8 cellular contexts compared by ENCODE assay signal in genomic region chr20:3812259-3812681, GRCh38. TPM values are rescaled to one million over a fixed set of nuclear protein-coding genes. Genes with fewer than 3 reads are reported as not detected.
A peak's percentile ranks its signal among the peaks of the same experiment; 100 is the strongest.
DNase-seq lines count a peak whose midpoint lies in the region; ATAC-seq, FAIRE-seq and TF ChIP-seq lines count a peak whose summit lies in the region.

No MANE protein-coding gene starts in this region.

- H3K27ac Mint-ChIP-seq in activated CD4-positive, alpha-beta T cell treated with anti-CD3 and anti-CD28 coated beads for 36 hours: peak overlapping the region; percentile 96

- H3K36me3 ChIP-seq in adipocyte (ENCODE audit: control insufficient read depth, insufficient read depth, low read length, severe bottlenecking) (no peaks in the 10 kb centered on the region), lower lobe of right lung (no peaks in the 10 kb centered on the region)

- no peaks in the 10 kb centered on the region for H3K27me3 ChIP-seq in adipocyte (replicated peaks; ENCODE audit: control insufficient read depth, insufficient read depth, low read length)
- no peaks in the 10 kb centered on the region for H3K27me3 ChIP-seq in lower lobe of right lung (ENCODE audit: low read depth)

- no peaks in the 10 kb centered on the region for H3K27me3 Mint-ChIP-seq in activated CD4-positive, alpha-beta T cell treated with anti-CD3 and anti-CD28 coated beads for 36 hours

- no peak for ATAC-seq in activated CD4-positive, alpha-beta T cell treated with anti-CD3 and anti-CD28 coated beads for 36 hours
- ATAC-seq in lower lobe of right lung: no peak

- peak overlapping the region; percentile 89 for H3K27ac ChIP-seq in lower lobe of right lung
- H3K27ac ChIP-seq in temporal lobe (ENCODE audit: low read depth, low read length): peak overlapping the region; percentile 100

- no peaks in the 10 kb centered on the region for H3K9me3 Mint-ChIP-seq in activated CD4-positive, alpha-beta T cell treated with anti-CD3 and anti-CD28 coated beads for 36 hours (ENCODE audit: low read depth)

- H3K9me3 ChIP-seq in adipocyte (ENCODE audit: control insufficient read depth, low read length) (no peaks in the 10 kb centered on the region), lower lobe of right lung (no peaks in the 10 kb centered on the region)

- TF ChIP-seq CTCF in lower lobe of right lung (IDR thresholded peaks at IDR 0.05): no peak

- no peak for FAIRE-seq in H54 (lab: Jason Lieb, UNC)

- POLR2A ChIA-PET in activated CD4-positive, alpha-beta T cell treated with anti-CD3 and anti-CD28 coated beads for 36 hours (lab: Charles Lee): interaction anchor here (1.0 kb wide), 1 partner anchor 26 kb away, joined by 5 read pairs; the partner anchor contains the start of gene CENPB

- intact Hi-C loops in activated CD4-positive, alpha-beta T cell treated with anti-CD3 and anti-CD28 coated beads for 36 hours (cut with DNase I, micrococcal nuclease): loop anchor here in 1 of 2 experiments (10.0 kb wide), 1 partner anchor 337 kb away; the partner anchor contains the start of gene ATRN
- intact Hi-C loops in lower lobe of right lung (cut with DNase I): no loop called here

- peaks cover 73% of the 10 kb centered on the region for H3K4me1 Mint-ChIP-seq in activated CD4-positive, alpha-beta T cell treated with anti-CD3 and anti-CD28 coated beads for 36 hours

- H3K36me3 Mint-ChIP-seq in activated CD4-positive, alpha-beta T cell treated with anti-CD3 and anti-CD28 coated beads for 36 hours (ENCODE audit: low read depth): peaks cover under 1% of the 10 kb centered on the region

- CTCF ChIA-PET in activated CD4-positive, alpha-beta T cell treated with anti-CD3 and anti-CD28 coated beads for 36 hours (lab: Charles Lee): interaction anchor here (0.6 to 1.7 kb wide), 4 partner anchors 8 to 45 kb away, joined by 3 to 5 read pairs (median 4); partner anchors contain the start of genes ADISSP, AP5S1 and CDC25B

- no peak for DNase-seq in activated CD4-positive, alpha-beta T cell treated with anti-CD3 and anti-CD28 coated beads for 36 hours
- no peak for DNase-seq in activated CD4-positive, alpha-beta T cell treated with anti-CD3 and anti-CD28 coated beads for 4 hours
- DNase-seq in adipocyte (ENCODE audit: low read depth): no peak
- peak; percentile 39 for DNase-seq in lower lobe of right lung
- no peak for DNase-seq in NCI-H2171 (lab: John Stamatoyannopoulos, UW)
- no peak for DNase-seq in H54 (ENCODE audit: insufficient read length, low spot score)
- DNase-seq in LoVo (ENCODE audit: low spot score): no peak

- H3K4me3 Mint-ChIP-seq in activated CD4-positive, alpha-beta T cell treated with anti-CD3 and anti-CD28 coated beads for 36 hours: peak overlapping the region; percentile 78

- TF ChIP-seq POLR2A in H54 (IDR thresholded peaks at IDR 0.05; ENCODE audit: low read depth, low read length): no peak

- H3K4me1 ChIP-seq in adipocyte (ENCODE audit: control insufficient read depth, insufficient read depth, low read length) (peaks cover 40% of the 10 kb centered on the region), lower lobe of right lung (peaks cover 60% of the 10 kb centered on the region)

- H3K4me3 ChIP-seq in adipocyte (ENCODE audit: low read length): no peak overlapping the region
- no peak overlapping the region for H3K4me3 ChIP-seq in lower lobe of right lung

- peak overlapping the region; percentile 62 for H3K9ac ChIP-seq in adipocyte (ENCODE audit: low read length)

RNA-seq across cellular contexts. Expression of gene AP5S1, which starts 8.1 kb away (rescaled TPM):
- total RNA-seq in activated CD4-positive, alpha-beta T cell treated with anti-CD3 and anti-CD28 coated beads for 36 hours: 10 to 100 TPM in 1 of 2 experiments, 1 to 10 TPM in 1; 9.1 to 11.3 TPM
- total RNA-seq in lower lobe of right lung (11.1 TPM), temporal lobe (4.2 TPM)

RNA-seq across cellular contexts. Expression of gene CDC25B, which starts 16.2 kb away (rescaled TPM):
- 10 to 100 TPM; 79.8 to 96.2 TPM for total RNA-seq in activated CD4-positive, alpha-beta T cell treated with anti-CD3 and anti-CD28 coated beads for 36 hours
- total RNA-seq in lower lobe of right lung (97.7 TPM), temporal lobe (6.6 TPM)

RNA-seq across cellular contexts. Expression of gene CENPB, which starts 25.7 kb away (rescaled TPM):
- total RNA-seq in activated CD4-positive, alpha-beta T cell treated with anti-CD3 and anti-CD28 coated beads for 36 hours: 10 to 100 TPM; 46.2 to 48.3 TPM
- 76.2 TPM for total RNA-seq in lower lobe of right lung
- total RNA-seq in temporal lobe: 31.0 TPM

RNA-seq across cellular contexts. Expression of gene SPEF1, which starts 31.0 kb away (rescaled TPM):
- under 1 TPM in 1 of 2 experiments, not detected in 1; 0.14 TPM for total RNA-seq in activated CD4-positive, alpha-beta T cell treated with anti-CD3 and anti-CD28 coated beads for 36 hours
- total RNA-seq in lower lobe of right lung: 3.9 TPM
- 0.98 TPM for total RNA-seq in temporal lobe

RNA-seq across cellular contexts. Expression of gene MAVS, which starts 34.4 kb away (rescaled TPM):
- 10 to 100 TPM; 23.2 to 25.9 TPM for total RNA-seq in activated CD4-positive, alpha-beta T cell treated with anti-CD3 and anti-CD28 coated beads for 36 hours
- total RNA-seq in lower lobe of right lung (42.9 TPM), temporal lobe (8.1 TPM)

Comparison
In these comparisons a context has a peak if more than half of its experiments do, and no peak if none do; other contexts are left out.
1. RNA of gene CDC25B, which starts 16.2 kb away (total RNA-seq): 97.7 TPM in lower lobe of right lung (single experiment) and 79.8 to 96.2 TPM in activated CD4-positive, alpha-beta T cell treated with anti-CD3 and anti-CD28 coated beads for 36 hours; 6.6 TPM in temporal lobe (single experiment); every median in the first group is over 10 times any median in the second.